Comparison of ENCODE assay signal across 1 cellular context in genomic region chr7:35761882-35762720, GRCh38.
TF ChIP-seq lines count a peak whose summit lies in the region.

No MANE protein-coding gene starts in this region.

TF ChIP-seq in K562, 482 proteins besides CTCF, POLR2A, EP300 and RAD21 (continues in another document):
- no peak for TF ChIP-seq KDM2B (CRISPR knock-in tag; IDR thresholded peaks at IDR 0.05)
- no peak for TF ChIP-seq ZBTB34 (CRISPR knock-in tag; IDR thresholded peaks at IDR 0.05)
- TF ChIP-seq REST (CRISPR knock-in tag; IDR thresholded peaks at IDR 0.05; ENCODE audit: low read depth), result no peak
- TF ChIP-seq ZNF551 (CRISPR knock-in tag; IDR thresholded peaks at IDR 0.05), result no peak
- TF ChIP-seq TBP (optimal IDR thresholded peaks at IDR 0.05; ENCODE audit: low read depth, low read length), result no peak
- no peak for TF ChIP-seq PURB (CRISPR knock-in tag; IDR thresholded peaks at IDR 0.05; ENCODE audit: low read depth)
- TF ChIP-seq HBP1 (CRISPR knock-in tag; IDR thresholded peaks at IDR 0.05), result no peak
- TF ChIP-seq HNRNPLL (IDR thresholded peaks at IDR 0.05; ENCODE audit: low read depth, low read length, poor library complexity, severe bottlenecking), result no peak
- no peak for TF ChIP-seq SNIP1 (IDR thresholded peaks at IDR 0.05; ENCODE audit: low read depth)
- no peak for TF ChIP-seq YY1 (IDR thresholded peaks at IDR 0.05; ENCODE audit: borderline replicate concordance in 1 of 3, control insufficient read depth in 1 of 3, extremely low read depth in 1 of 3, insufficient read depth in 3 of 3, insufficient read length in 1 of 3, insufficient replicate concordance in 2 of 3, low read depth in 1 of 3, low read length in 2 of 3)
- TF ChIP-seq RB1 (IDR thresholded peaks at IDR 0.05; ENCODE audit: low read depth), result no peak
- TF ChIP-seq FOXA1 (IDR thresholded peaks at IDR 0.05; ENCODE audit: borderline replicate concordance), result no peak
- no peak for TF ChIP-seq STAT5B (CRISPR knock-in tag; IDR thresholded peaks at IDR 0.05)
- peak; percentile 55 for TF ChIP-seq GABPA (tag; conservative IDR thresholded peaks at IDR 0.05; ENCODE audit: low read depth)
- TF ChIP-seq MEF2A (IDR thresholded peaks at IDR 0.05; ENCODE audit: control insufficient read depth, low read depth, low read length), result no peak
- no peak for TF ChIP-seq HNRNPUL1 (IDR thresholded peaks at IDR 0.05; ENCODE audit: low read length)
- TF ChIP-seq ZFP91 (CRISPR knock-in tag; IDR thresholded peaks at IDR 0.05), result no peak
- TF ChIP-seq BCL6 (CRISPR knock-in tag; IDR thresholded peaks at IDR 0.05), result no peak
- no peak for TF ChIP-seq DDX20 (tag; IDR thresholded peaks at IDR 0.05; ENCODE audit: low read depth)
- TF ChIP-seq ZNF224 (CRISPR knock-in tag; IDR thresholded peaks at IDR 0.05), result no peak
- TF ChIP-seq ZNF707 (CRISPR knock-in tag; conservative IDR thresholded peaks at IDR 0.05), result no peak
- peak; percentile 29; the same call in 1 of the 2 replicates for TF ChIP-seq ZNF175 (CRISPR knock-in tag; IDR thresholded peaks at IDR 0.05; ENCODE audit: low read depth)
- no peak for TF ChIP-seq DACH1 (IDR thresholded peaks at IDR 0.05; ENCODE audit: partially characterized antibody)
- no peak for TF ChIP-seq ZNF280B (CRISPR knock-in tag; IDR thresholded peaks at IDR 0.05)
- TF ChIP-seq SIX5 (IDR thresholded peaks at IDR 0.05; ENCODE audit: borderline replicate concordance in 1 of 2, insufficient read depth in 1 of 2, low read depth in 1 of 2, low read length in 2 of 2), result no peak
- no peak for TF ChIP-seq ADNP (tag; IDR thresholded peaks at IDR 0.05)
- no peak for TF ChIP-seq NFIC (IDR thresholded peaks at IDR 0.05)
- 0 out of 4 replicates have a peak, but pooled peaks of 1 of the 2 experiments have one; percentile 36 for TF ChIP-seq ZNF639 (CRISPR knock-in tag; conservative IDR thresholded peaks at IDR 0.05 in 1 of 2, IDR thresholded peaks at IDR 0.05 in 1 of 2)
- TF ChIP-seq PTRF (tag; IDR thresholded peaks at IDR 0.05), result no peak
- no peak for TF ChIP-seq ZNF318 (IDR thresholded peaks at IDR 0.05; ENCODE audit: borderline replicate concordance in 1 of 2, low read depth in 1 of 2)
